ENCODE assay signal across 16 cellular contexts in genomic region chr14:54974773-54975414, GRCh38. TPM values are rescaled to one million over a fixed set of nuclear protein-coding genes. Genes with fewer than 3 reads are reported as not detected.
A peak's percentile ranks its signal among the peaks of the same experiment; 100 is the strongest.
DNase-seq lines count a peak whose midpoint lies in the region; ATAC-seq, FAIRE-seq and TF ChIP-seq lines count a peak whose summit lies in the region.
"Had no signal": no experiment of that assay in that cellular context is flagged by ENCODE, and none has a peak within 500 bp of the region (broad histone marks: within the 10 kb centered on the region; RNA-seq: fewer than 3 reads in every experiment).

No MANE protein-coding gene starts in this region.

- no peak overlapping the region for H3K4me3 Mint-ChIP-seq in WTC11
- no peak overlapping the region for H3K4me3 Mint-ChIP-seq in nephron
- H3K4me3 Mint-ChIP-seq: CD4-positive, alpha-beta T cell had no signal

- no peaks in the 10 kb centered on the region for H3K36me3 ChIP-seq in kidney (ENCODE audit: control insufficient read depth in 1 of 2, insufficient read depth in 2 of 2, low read length in 2 of 2)

- CTCF ChIA-PET in WTC11 (lab: Charles Lee) = no interaction called here

- peak overlapping the region; percentile 64 for H3K27ac Mint-ChIP-seq in WTC11
- peak overlapping the region; percentile 82 to 92 (median 84) for H3K27ac Mint-ChIP-seq in nephron
- H3K27ac Mint-ChIP-seq: CD4-positive, alpha-beta T cell had no signal

- peak overlapping the region; percentile 44 to 45 for H3K4me3 ChIP-seq in kidney (ENCODE audit: low read length in 2 of 2)

- H3K27ac ChIP-seq in kidney (ENCODE audit: low read depth in 2 of 2, low read length in 2 of 2) = peak overlapping the region; percentile 53 to 75
- H3K27ac ChIP-seq: HL-60 had no signal

- H3K27me3 Mint-ChIP-seq in WTC11 (ENCODE audit: low read depth) (no peaks in the 10 kb centered on the region), nephron (ENCODE audit: low read depth) (no peaks in the 10 kb centered on the region)
- H3K27me3 Mint-ChIP-seq: CD4-positive, alpha-beta T cell had no signal

- intact Hi-C loops in kidney (cut with DNase I) = no loop called here

- ATAC-seq in WTC11 (no peak), HG03521 (IDR thresholded peaks at IDR 0.05; ENCODE audit: unreplicated experiment) (no peak)

- POLR2A ChIA-PET in WTC11 (lab: Charles Lee) = no interaction called here

- no peaks in the 10 kb centered on the region for H3K4me1 ChIP-seq in kidney (ENCODE audit: control insufficient read depth in 1 of 2, insufficient read depth in 1 of 2, low read depth in 1 of 2, low read length in 2 of 2)

- H3K9me3 Mint-ChIP-seq in WTC11 (no peaks in the 10 kb centered on the region), nephron (no peaks in the 10 kb centered on the region)
- H3K9me3 Mint-ChIP-seq: CD4-positive, alpha-beta T cell had no signal

- no peaks in the 10 kb centered on the region for H3K9me3 ChIP-seq in kidney (ENCODE audit: control insufficient read depth in 1 of 2, low read length in 2 of 2)

- TF ChIP-seq CTCF in WTC11 (IDR thresholded peaks at IDR 0.05) (no peak), kidney (IDR thresholded peaks at IDR 0.05; ENCODE audit: borderline replicate concordance, extremely low read depth, insufficient read depth) (no peak), nephron (IDR thresholded peaks at IDR 0.05; ENCODE audit: unreplicated experiment in 3 of 3) (no peak)

- H3K4me1 Mint-ChIP-seq in WTC11 (peaks cover 2% of the 10 kb centered on the region; the same call in 1 of the 2 replicates), nephron (no peaks in the 10 kb centered on the region)

- H3K36me3 Mint-ChIP-seq in WTC11 (peaks cover 43% of the 10 kb centered on the region), nephron (ENCODE audit: low read depth) (peaks cover 35% of the 10 kb centered on the region)

- in situ Hi-C loops in G401 (cut with HindIII; ENCODE audit: low sequenced_read_pairs) = no loop called here

- no peak for FAIRE-seq in kidney (lab: Jason Lieb, UNC)
- FAIRE-seq: GM19239 had no signal

- DNase-seq in WTC11 (ENCODE audit: low spot score) (no peak), kidney (no peak), NCI-H146 (lab: John Stamatoyannopoulos, UW) (no peak), G401 (ENCODE audit: low spot score) (no peak), HuH-7 (ENCODE audit: low spot score) (no peak)
- DNase-seq: CD4-positive, alpha-beta T cell; HCEC 1CT; KBM-7; MV-4-11; NCI-H1417 treated with DMSO at 0.1 percent for 48 hours; NCI-H2081; NCI-H524 had no signal

- H3K9ac ChIP-seq in kidney (ENCODE audit: low read length in 2 of 2) = peak overlapping the region in 1 of 2 donors; percentile 34

TF ChIP-seq in WTC11, 78 proteins besides CTCF, POLR2A, EP300 and RAD21 (continues in another document):
- TF ChIP-seq, protein P1, sequence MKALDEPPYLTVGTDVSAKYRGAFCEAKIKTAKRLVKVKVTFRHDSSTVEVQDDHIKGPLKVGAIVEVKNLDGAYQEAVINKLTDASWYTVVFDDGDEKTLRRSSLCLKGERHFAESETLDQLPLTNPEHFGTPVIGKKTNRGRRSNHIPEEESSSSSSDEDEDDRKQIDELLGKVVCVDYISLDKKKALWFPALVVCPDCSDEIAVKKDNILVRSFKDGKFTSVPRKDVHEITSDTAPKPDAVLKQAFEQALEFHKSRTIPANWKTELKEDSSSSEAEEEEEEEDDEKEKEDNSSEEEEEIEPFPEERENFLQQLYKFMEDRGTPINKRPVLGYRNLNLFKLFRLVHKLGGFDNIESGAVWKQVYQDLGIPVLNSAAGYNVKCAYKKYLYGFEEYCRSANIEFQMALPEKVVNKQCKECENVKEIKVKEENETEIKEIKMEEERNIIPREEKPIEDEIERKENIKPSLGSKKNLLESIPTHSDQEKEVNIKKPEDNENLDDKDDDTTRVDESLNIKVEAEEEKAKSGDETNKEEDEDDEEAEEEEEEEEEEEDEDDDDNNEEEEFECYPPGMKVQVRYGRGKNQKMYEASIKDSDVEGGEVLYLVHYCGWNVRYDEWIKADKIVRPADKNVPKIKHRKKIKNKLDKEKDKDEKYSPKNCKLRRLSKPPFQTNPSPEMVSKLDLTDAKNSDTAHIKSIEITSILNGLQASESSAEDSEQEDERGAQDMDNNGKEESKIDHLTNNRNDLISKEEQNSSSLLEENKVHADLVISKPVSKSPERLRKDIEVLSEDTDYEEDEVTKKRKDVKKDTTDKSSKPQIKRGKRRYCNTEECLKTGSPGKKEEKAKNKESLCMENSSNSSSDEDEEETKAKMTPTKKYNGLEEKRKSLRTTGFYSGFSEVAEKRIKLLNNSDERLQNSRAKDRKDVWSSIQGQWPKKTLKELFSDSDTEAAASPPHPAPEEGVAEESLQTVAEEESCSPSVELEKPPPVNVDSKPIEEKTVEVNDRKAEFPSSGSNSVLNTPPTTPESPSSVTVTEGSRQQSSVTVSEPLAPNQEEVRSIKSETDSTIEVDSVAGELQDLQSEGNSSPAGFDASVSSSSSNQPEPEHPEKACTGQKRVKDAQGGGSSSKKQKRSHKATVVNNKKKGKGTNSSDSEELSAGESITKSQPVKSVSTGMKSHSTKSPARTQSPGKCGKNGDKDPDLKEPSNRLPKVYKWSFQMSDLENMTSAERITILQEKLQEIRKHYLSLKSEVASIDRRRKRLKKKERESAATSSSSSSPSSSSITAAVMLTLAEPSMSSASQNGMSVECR (CRISPR knock-in tag; IDR thresholded peaks at IDR 0.05; ENCODE audit: borderline replicate concordance) = no peak
- TF ChIP-seq ZSCAN18 (CRISPR knock-in tag; IDR thresholded peaks at IDR 0.05) (no peak), ZNF138 (CRISPR knock-in tag; conservative IDR thresholded peaks at IDR 0.05) (no peak), SOX15 (CRISPR knock-in tag; IDR thresholded peaks at IDR 0.05) (no peak), ZNF317 (CRISPR knock-in tag; IDR thresholded peaks at IDR 0.05; ENCODE audit: borderline replicate concordance, low read depth) (no peak), PRRX2 (CRISPR knock-in tag; IDR thresholded peaks at IDR 0.05) (no peak), CBFB (CRISPR knock-in tag; IDR thresholded peaks at IDR 0.05; ENCODE audit: low read depth) (no peak)
- TF ChIP-seq, protein P2, sequence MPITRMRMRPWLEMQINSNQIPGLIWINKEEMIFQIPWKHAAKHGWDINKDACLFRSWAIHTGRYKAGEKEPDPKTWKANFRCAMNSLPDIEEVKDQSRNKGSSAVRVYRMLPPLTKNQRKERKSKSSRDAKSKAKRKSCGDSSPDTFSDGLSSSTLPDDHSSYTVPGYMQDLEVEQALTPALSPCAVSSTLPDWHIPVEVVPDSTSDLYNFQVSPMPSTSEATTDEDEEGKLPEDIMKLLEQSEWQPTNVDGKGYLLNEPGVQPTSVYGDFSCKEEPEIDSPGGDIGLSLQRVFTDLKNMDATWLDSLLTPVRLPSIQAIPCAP (CRISPR knock-in tag; IDR thresholded peaks at IDR 0.05) = no peak
- TF ChIP-seq, protein P3, sequence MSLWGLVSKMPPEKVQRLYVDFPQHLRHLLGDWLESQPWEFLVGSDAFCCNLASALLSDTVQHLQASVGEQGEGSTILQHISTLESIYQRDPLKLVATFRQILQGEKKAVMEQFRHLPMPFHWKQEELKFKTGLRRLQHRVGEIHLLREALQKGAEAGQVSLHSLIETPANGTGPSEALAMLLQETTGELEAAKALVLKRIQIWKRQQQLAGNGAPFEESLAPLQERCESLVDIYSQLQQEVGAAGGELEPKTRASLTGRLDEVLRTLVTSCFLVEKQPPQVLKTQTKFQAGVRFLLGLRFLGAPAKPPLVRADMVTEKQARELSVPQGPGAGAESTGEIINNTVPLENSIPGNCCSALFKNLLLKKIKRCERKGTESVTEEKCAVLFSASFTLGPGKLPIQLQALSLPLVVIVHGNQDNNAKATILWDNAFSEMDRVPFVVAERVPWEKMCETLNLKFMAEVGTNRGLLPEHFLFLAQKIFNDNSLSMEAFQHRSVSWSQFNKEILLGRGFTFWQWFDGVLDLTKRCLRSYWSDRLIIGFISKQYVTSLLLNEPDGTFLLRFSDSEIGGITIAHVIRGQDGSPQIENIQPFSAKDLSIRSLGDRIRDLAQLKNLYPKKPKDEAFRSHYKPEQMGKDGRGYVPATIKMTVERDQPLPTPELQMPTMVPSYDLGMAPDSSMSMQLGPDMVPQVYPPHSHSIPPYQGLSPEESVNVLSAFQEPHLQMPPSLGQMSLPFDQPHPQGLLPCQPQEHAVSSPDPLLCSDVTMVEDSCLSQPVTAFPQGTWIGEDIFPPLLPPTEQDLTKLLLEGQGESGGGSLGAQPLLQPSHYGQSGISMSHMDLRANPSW (CRISPR knock-in tag; conservative IDR thresholded peaks at IDR 0.05; ENCODE audit: low read depth) = no peak
- TF ChIP-seq, protein P4, sequence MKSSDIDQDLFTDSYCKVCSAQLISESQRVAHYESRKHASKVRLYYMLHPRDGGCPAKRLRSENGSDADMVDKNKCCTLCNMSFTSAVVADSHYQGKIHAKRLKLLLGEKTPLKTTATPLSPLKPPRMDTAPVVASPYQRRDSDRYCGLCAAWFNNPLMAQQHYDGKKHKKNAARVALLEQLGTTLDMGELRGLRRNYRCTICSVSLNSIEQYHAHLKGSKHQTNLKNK (CRISPR knock-in tag; IDR thresholded peaks at IDR 0.05) = no peak

RNA-seq across cellular contexts. Expression of gene WDHD1, which starts 52.0 kb away (rescaled TPM):
- 64.4 to 76.1 TPM (median 67.3 TPM) in 3 replicates for total RNA-seq in WTC11 (2021)
- total RNA-seq in kidney = 3.3 TPM
- 1.8 TPM for polyA plus RNA-seq in kidney (ENCODE audit: insufficient read depth, low read depth, low replicate concordance)
- total RNA-seq in G401 (2014; rRNA removed; shearing (Covaris generic)) = 14.8 and 20.7 TPM in 2 replicates

RNA-seq across cellular contexts. Expression of gene SOCS4, which starts 52.1 kb away (rescaled TPM):
- total RNA-seq in WTC11 (2021) (20.7 to 21.3 TPM (median 21.2 TPM) in 3 replicates), kidney (30.5 TPM)
- polyA plus RNA-seq in kidney (ENCODE audit: insufficient read depth, low read depth, low replicate concordance) = 6.0 TPM
- 8.0 and 12.8 TPM in 2 replicates for total RNA-seq in G401 (2014; rRNA removed; shearing (Covaris generic))
